Comparison of ENCODE assay signal across 21 cellular contexts in genomic region chr17:38719943-38720641, GRCh38.
A peak's percentile ranks its signal among the peaks of the same experiment; 100 is the strongest.
DNase-seq lines count a peak whose midpoint lies in the region; ATAC-seq lines count a peak whose summit lies in the region.
"Had no signal": no experiment of that assay in that cellular context is flagged by ENCODE, and none has a peak within 500 bp of the region (broad histone marks: within the 10 kb centered on the region; RNA-seq: fewer than 3 reads in every experiment).

No MANE protein-coding gene starts in this region.

- H3K27me3 Mint-ChIP-seq in stimulated activated naive CD8-positive, alpha-beta T cell treated with anti-CD3 and anti-CD28 coated beads, Interleukin-15, amount 100 ng/mL, for 72 hours: no peaks in the 10 kb centered on the region
- H3K27me3 Mint-ChIP-seq: activated CD4-positive, alpha-beta memory T cell treated with anti-CD3 and anti-CD28 coated beads, Interleukin-2, amount 10 ng/mL, durations not matched to agents 7 days and 5 days; activated T-helper 17 cell treated with anti-CD3 and anti-CD28 coated beads, Interleukin-2, amount 50 U/mL, for 72 hours; B cell; central memory CD8-positive, alpha-beta T cell; naive B cell had no signal

- H3K9me3 Mint-ChIP-seq in stimulated activated naive CD8-positive, alpha-beta T cell treated with anti-CD3 and anti-CD28 coated beads, Interleukin-15, amount 100 ng/mL, for 72 hours: no peaks in the 10 kb centered on the region
- H3K9me3 Mint-ChIP-seq: activated CD4-positive, alpha-beta memory T cell treated with anti-CD3 and anti-CD28 coated beads, Interleukin-2, amount 10 ng/mL, durations not matched to agents 7 days and 5 days; activated T-helper 17 cell treated with anti-CD3 and anti-CD28 coated beads, Interleukin-2, amount 50 U/mL, for 72 hours; central memory CD8-positive, alpha-beta T cell; naive B cell had no signal

- ATAC-seq in stimulated activated naive CD8-positive, alpha-beta T cell treated with anti-CD3 and anti-CD28 coated beads, Interleukin-15, amount 100 ng/mL, for 72 hours: peak; percentile 3
- no peak for ATAC-seq in stimulated activated naive CD8-positive, alpha-beta T cell treated with anti-CD3 and anti-CD28 coated beads, Interleukin-15, Interleukin-2, amounts not matched to agents 100 U/mL and 50 U/mL, for 24 hours
- no peak for ATAC-seq in GM19324 (IDR thresholded peaks at IDR 0.05; ENCODE audit: low FRiP score, unreplicated experiment)
- ATAC-seq in GM19463 (IDR thresholded peaks at IDR 0.05; ENCODE audit: unreplicated experiment): no peak
- ATAC-seq: activated T-helper 17 cell treated with anti-CD3 and anti-CD28 coated beads, Interleukin-2, amount 50 U/mL, for 72 hours had no signal

- H3K4me1 Mint-ChIP-seq in stimulated activated naive CD8-positive, alpha-beta T cell treated with anti-CD3 and anti-CD28 coated beads, Interleukin-15, amount 100 ng/mL, for 72 hours: peaks cover 72% of the 10 kb centered on the region

- H3K4me3 Mint-ChIP-seq in stimulated activated naive CD8-positive, alpha-beta T cell treated with anti-CD3 and anti-CD28 coated beads, Interleukin-15, amount 100 ng/mL, for 72 hours: no peak overlapping the region
- H3K4me3 Mint-ChIP-seq: activated CD4-positive, alpha-beta memory T cell treated with anti-CD3 and anti-CD28 coated beads, Interleukin-2, amount 10 ng/mL, durations not matched to agents 7 days and 5 days; activated T-helper 17 cell treated with anti-CD3 and anti-CD28 coated beads, Interleukin-2, amount 50 U/mL, for 72 hours; B cell; central memory CD8-positive, alpha-beta T cell; naive B cell had no signal

- no peak overlapping the region for H3K27ac Mint-ChIP-seq in stimulated activated naive CD8-positive, alpha-beta T cell treated with anti-CD3 and anti-CD28 coated beads, Interleukin-15, amount 100 ng/mL, for 72 hours
- H3K27ac Mint-ChIP-seq: activated CD4-positive, alpha-beta memory T cell treated with anti-CD3 and anti-CD28 coated beads, Interleukin-2, amount 10 ng/mL, durations not matched to agents 7 days and 5 days; activated T-helper 17 cell treated with anti-CD3 and anti-CD28 coated beads, Interleukin-2, amount 50 U/mL, for 72 hours; B cell had no signal

- H3K27ac ChIP-seq in angular gyrus (ENCODE audit: low read depth, low read length): peak overlapping the region; percentile 30
- H3K27ac ChIP-seq: hepatocyte, lower lobe of right lung, Peyer's patch, thoracic aorta had no signal

- no peak for DNase-seq in stimulated activated naive CD8-positive, alpha-beta T cell treated with anti-CD3 and anti-CD28 coated beads, Interleukin-15, amount 100 ng/mL, for 72 hours
- DNase-seq in stimulated activated naive CD8-positive, alpha-beta T cell treated with anti-CD3 and anti-CD28 coated beads, Interleukin-15, Interleukin-2, amounts not matched to agents 100 U/mL and 50 U/mL, for 24 hours: no peak
- peak; percentile 93 for DNase-seq in islet precursor cell
- DNase-seq in NK-92 (lab: John Stamatoyannopoulos, UW; ENCODE audit: unreplicated experiment): no peak
- DNase-seq: activated CD4-positive, alpha-beta memory T cell treated with anti-CD3 and anti-CD28 coated beads, Interleukin-2, amount 10 ng/mL, durations not matched to agents 7 days and 5 days; amniotic stem cell; lower lobe of right lung; naive B cell; NCI-H1417 treated with DMSO at 0.1 percent for 48 hours; NCI-H2227 treated with DMSO at 0.1 percent for 48 hours; Peyer's patch; stimulated activated CD4-positive, alpha-beta T cell treated with anti-CD3 and anti-CD28 coated beads, Interleukin-4, amount 100 ng/mL, for 1 hour; stimulated activated CD8-positive, alpha-beta memory T cell treated with anti-CD3 and anti-CD28 coated beads, Interleukin-4, amount 100 ng/mL, for 48 hours had no signal
